8 cellular contexts compared by ENCODE assay signal in the genomic region with DNA sequence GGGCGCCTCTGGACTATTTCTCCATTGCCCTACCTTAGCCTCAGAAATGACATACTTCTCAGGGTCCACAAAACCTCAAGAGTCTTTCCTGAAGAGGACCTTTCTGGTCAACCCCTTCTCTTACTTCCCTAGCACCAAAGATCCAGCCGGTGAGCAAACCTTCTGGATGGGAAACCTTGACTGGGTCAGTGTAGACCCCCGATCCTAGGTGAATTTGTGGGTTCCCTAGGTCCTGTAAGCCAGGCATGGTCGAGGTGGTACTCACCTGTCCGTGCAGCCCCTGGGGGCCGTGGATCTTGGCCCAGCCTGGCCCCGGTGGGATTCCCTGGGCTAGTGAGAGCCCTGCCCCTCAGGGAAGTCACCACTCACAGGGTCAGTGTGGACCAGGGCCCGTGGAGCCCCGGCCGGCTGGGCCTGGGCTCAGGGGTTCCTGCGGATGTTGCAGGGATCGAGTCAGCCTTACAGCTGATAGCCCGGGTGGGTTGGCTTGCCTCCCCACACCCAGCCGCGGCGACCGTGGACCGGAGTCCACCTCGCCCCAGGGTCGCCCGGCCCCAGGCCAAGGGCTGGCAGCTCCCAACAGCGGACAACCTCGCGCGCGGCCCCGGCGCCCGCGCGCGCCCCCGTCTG. TPM values are rescaled to one million over a fixed set of nuclear protein-coding genes. Genes with fewer than 3 reads are reported as not detected.
DNase-seq lines count a peak whose midpoint lies in the region; ATAC-seq and TF ChIP-seq lines count a peak whose summit lies in the region.

No MANE protein-coding gene starts in this region.

- H3K9ac ChIP-seq in neuronal stem cell (ENCODE audit: low read depth, low read length, poor library complexity), result peak overlapping the region; percentile 96

- intact Hi-C loops in PC-9 (cut with micrococcal nuclease; ENCODE audit: unreplicated experiment), result loop anchor here (1.0 to 2.0 kb wide), 5 partner anchors 10 to 65 kb away; a partner anchor contains a TSS

- H3K4me3 ChIP-seq in PC-9 (peak overlapping the region; percentile 67), esophagus (ENCODE audit: low read depth in 1 of 2, low read length in 2 of 2) (peak overlapping the region; percentile 76 to 85), neuronal stem cell (ENCODE audit: low read length in 2 of 2) (peak overlapping the region; percentile 66 to 92)

- POLR2A ChIA-PET in PC-9 (lab: Charles Lee; ENCODE audit: unreplicated experiment), result interaction anchor here (0.7 to 1.2 kb wide), 4 partner anchors 22 to 53 kb away, joined by 3 to 19 read pairs (median 6); a partner anchor contains a TSS

- H2BK12ac ChIP-seq in neuronal stem cell (ENCODE audit: low read length), result no peak overlapping the region

- H2AK5ac ChIP-seq in neuronal stem cell (ENCODE audit: low read depth, low read length), result peak overlapping the region; percentile 92

- peak overlapping the region; percentile 74 for H2AFZ ChIP-seq in PC-9
- peak overlapping the region; percentile 96 for H2AFZ ChIP-seq in neuronal stem cell (ENCODE audit: low read length)

- H3K4me1 ChIP-seq in PC-9 (replicated peaks; ENCODE audit: insufficient read depth), result peaks cover 16% of the 10 kb centered on the region
- peaks cover 9 to 10% of the 10 kb centered on the region in 2 donors for H3K4me1 ChIP-seq in esophagus (ENCODE audit: control insufficient read depth in 2 of 2, insufficient read depth in 2 of 2, low read length in 1 of 2)
- peaks cover 5 to 6% of the 10 kb centered on the region in 2 donors for H3K4me1 ChIP-seq in neuronal stem cell (ENCODE audit: control insufficient read depth in 2 of 2, insufficient read depth in 1 of 2, low read depth in 1 of 2, low read length in 2 of 2)

- H3K4ac ChIP-seq in neuronal stem cell (ENCODE audit: low read length), result no peak overlapping the region

- H3K79me1 ChIP-seq in neuronal stem cell (ENCODE audit: low read depth, low read length), result peaks cover 18% of the 10 kb centered on the region

- H3K27ac ChIP-seq in PC-9 (no peak overlapping the region), esophagus (ENCODE audit: low read depth in 2 of 2, low read length in 1 of 2) (peak overlapping the region; percentile 94 to 99), neuronal stem cell (replicated peaks; ENCODE audit: low read length) (peak overlapping the region; percentile 83)

- H3K27me3 ChIP-seq in PC-9 (ENCODE audit: insufficient read depth, low read depth) (no peaks in the 10 kb centered on the region), esophagus (ENCODE audit: control insufficient read depth in 1 of 2, insufficient read depth in 2 of 2, low read length in 2 of 2) (no peaks in the 10 kb centered on the region), neuronal stem cell (ENCODE audit: control insufficient read depth in 3 of 3, insufficient read depth in 3 of 3, low read depth in 1 of 3, low read length in 3 of 3) (no peaks in the 10 kb centered on the region)

- H3K9me3 ChIP-seq in PC-9 (ENCODE audit: insufficient read depth, low read depth) (no peaks in the 10 kb centered on the region), esophagus (ENCODE audit: control insufficient read depth in 2 of 2, insufficient read depth in 1 of 2, low read depth in 1 of 2, low read length in 1 of 2) (no peaks in the 10 kb centered on the region), neuronal stem cell (replicated peaks in 1 of 2; ENCODE audit: control insufficient read depth in 2 of 2, insufficient read depth in 1 of 2, low read depth in 1 of 2, low read length in 2 of 2) (no peaks in the 10 kb centered on the region)

- peak overlapping the region; percentile 98 for H3K18ac ChIP-seq in neuronal stem cell (ENCODE audit: low read length)

- H3K23ac ChIP-seq in neuronal stem cell (ENCODE audit: low read depth, low read length, poor library complexity), result peak overlapping the region; percentile 69

- peaks cover 8% of the 10 kb centered on the region for H3F3A ChIP-seq in PC-9 (ENCODE audit: insufficient read depth, low read depth)

- peak overlapping the region; percentile 72 for H2BK5ac ChIP-seq in neuronal stem cell (ENCODE audit: low read length)

- H2BK120ac ChIP-seq in neuronal stem cell (ENCODE audit: low read depth, low read length), result peak overlapping the region; percentile 82

- TF ChIP-seq CTCF in PC-9 (conservative IDR thresholded peaks at IDR 0.05), result no peak

- no TSS peak for BruUV-seq in PC-9 (replicated peaks; lab: Mats Ljungman, UMichigan)

- WGBS in esophagus, 2 donors, result 2% methylated on average over 25 to 33 of the region's 33 CpGs
- no CpG with 5 or more reads among the region's 33 CpGs for WGBS in neuronal stem cell (ENCODE audit: extremely low coverage in 2 of 2, insufficient read length in 2 of 2, insufficient replicate concordance in 1 of 2), 2 donors

- peak; percentile 42 for ATAC-seq in GM18517 (IDR thresholded peaks at IDR 0.05; ENCODE audit: unreplicated experiment)
- ATAC-seq in HG02610 (IDR thresholded peaks at IDR 0.05; ENCODE audit: unreplicated experiment), result peak; percentile 36

- H3K4me2 ChIP-seq in PC-9 (peak overlapping the region; percentile 97), neuronal stem cell (ENCODE audit: insufficient read depth, low read length, poor library complexity, severe bottlenecking) (peak overlapping the region; percentile 71)

- H4K20me1 ChIP-seq in PC-9 (ENCODE audit: insufficient read depth), result no peaks in the 10 kb centered on the region

- CTCF ChIA-PET in PC-9 (lab: Charles Lee), result interaction anchor here (1.4 kb wide), 1 partner anchor 66 kb away, joined by 5 read pairs; no protein-coding TSS in a partner anchor

- 0 out of 2 replicates have a peak, but pooled peaks cover 16% of the 10 kb centered on the region for H3K36me3 ChIP-seq in PC-9 (ENCODE audit: low read depth)
- peaks cover 25 to 27% of the 10 kb centered on the region in 2 donors for H3K36me3 ChIP-seq in esophagus (ENCODE audit: control insufficient read depth in 2 of 2, insufficient read depth in 2 of 2, low read length in 1 of 2)
- peaks cover 33 to 56% of the 10 kb centered on the region in 2 donors for H3K36me3 ChIP-seq in neuronal stem cell (replicated peaks in 1 of 2; ENCODE audit: control insufficient read depth in 2 of 2, insufficient read depth in 2 of 2, low read length in 2 of 2)

- H2BK15ac ChIP-seq in neuronal stem cell (ENCODE audit: low read length), result peak overlapping the region; percentile 14

- H4K91ac ChIP-seq in neuronal stem cell (ENCODE audit: low read depth, low read length, poor library complexity), result no peak overlapping the region

- peak overlapping the region; percentile 87 for H3K14ac ChIP-seq in neuronal stem cell (ENCODE audit: low read length)

- H3K9me2 ChIP-seq in PC-9 (ENCODE audit: insufficient read depth), result no peaks in the 10 kb centered on the region

- H3K79me2 ChIP-seq in PC-9 (ENCODE audit: low read depth), result peaks cover 39% of the 10 kb centered on the region

- DNase-seq in PC-9 (no peak), neuronal stem cell (ENCODE audit: low spot score) (no peak), glomerular visceral epithelial cell (ENCODE audit: extremely low spot score) (no peak), NCI-H1092 treated with DMSO at 0.1 percent for 48 hours (lab: John Stamatoyannopoulos, UW) (no peak), NCI-H524 treated with DMSO at 0.1 percent for 48 hours (lab: John Stamatoyannopoulos, UW) (no peak)

- no peak overlapping the region for H4K8ac ChIP-seq in neuronal stem cell (ENCODE audit: low read depth, low read length)

RNA-seq across cellular contexts. Expression of a gene that starts 0.6 kb away (rescaled TPM):
- 56.0 and 64.5 TPM in 2 replicates for total RNA-seq in PC-9 (2021)
- 10 to 100 TPM; 20.8 to 28.4 TPM for polyA plus RNA-seq in esophagus
- 28.3 TPM for polyA plus RNA-seq in neuronal stem cell (2013, experiment 1 of 2)
- polyA plus RNA-seq in neuronal stem cell (2013, experiment 2 of 2), result 27.6 TPM

RNA-seq across cellular contexts. Expression of a gene that starts 0.7 kb away (rescaled TPM):
- total RNA-seq in PC-9 (2021), result 62.2 and 65.1 TPM in 2 replicates
- polyA plus RNA-seq in esophagus, result 10 to 100 TPM; 20.4 to 40.7 TPM
- 28.7 TPM for polyA plus RNA-seq in neuronal stem cell (2013, experiment 1 of 2)
- 29.2 TPM for polyA plus RNA-seq in neuronal stem cell (2013, experiment 2 of 2)

RNA-seq across cellular contexts. Expression of a gene that starts 10.1 kb away (rescaled TPM):
- total RNA-seq in PC-9 (2021), result 33.7 and 41.4 TPM in 2 replicates
- 10 to 100 TPM; 24.5 to 45.2 TPM for polyA plus RNA-seq in esophagus
- 14.6 TPM for polyA plus RNA-seq in neuronal stem cell (2013, experiment 1 of 2)
- 13.3 TPM for polyA plus RNA-seq in neuronal stem cell (2013, experiment 2 of 2)

RNA-seq across cellular contexts. Expression of a gene that starts 16.4 kb away (rescaled TPM):
- total RNA-seq in PC-9 (2021), result 7.9 and 10.8 TPM in 2 replicates
- polyA plus RNA-seq in esophagus, result 1 to 10 TPM; 1.6 to 1.9 TPM
- polyA plus RNA-seq in neuronal stem cell (2013, experiment 1 of 2), result 6.5 TPM
- 6.1 TPM for polyA plus RNA-seq in neuronal stem cell (2013, experiment 2 of 2)

RNA-seq across cellular contexts. Expression of a gene that starts 16.4 kb away (rescaled TPM):
- total RNA-seq in PC-9 (2021), result 39.6 and 47.2 TPM in 2 replicates
- 10 to 100 TPM; 20.4 to 33.3 TPM for polyA plus RNA-seq in esophagus
- polyA plus RNA-seq in neuronal stem cell (2013, experiment 1 of 2), result 19.8 TPM
- 20.4 TPM for polyA plus RNA-seq in neuronal stem cell (2013, experiment 2 of 2)
